ENCODE assay signal across 9 cellular contexts in genomic region chr20:10654630-10655029, GRCh38. TPM values are rescaled to one million over a fixed set of nuclear protein-coding genes. Genes with fewer than 3 reads are reported as not detected.
DNase-seq lines count a peak whose midpoint lies in the region; ATAC-seq and TF ChIP-seq lines count a peak whose summit lies in the region.
"Had no signal": no experiment of that assay in that cellular context is flagged by ENCODE, and none has a peak within 500 bp of the region (broad histone marks: within the 10 kb centered on the region; RNA-seq: fewer than 3 reads in every experiment).

No MANE protein-coding gene starts in this region.

- peaks cover 77% of the 10 kb centered on the region for H3K36me3 Mint-ChIP-seq in brain
- no peaks in the 10 kb centered on the region for H3K36me3 Mint-ChIP-seq in CD4-positive, alpha-beta memory T cell
- H3K36me3 Mint-ChIP-seq: activated naive CD8-positive, alpha-beta T cell treated with anti-CD3 and anti-CD28 coated beads, Interleukin-2, amount 10 ng/mL, durations not matched to agents 7 days and 5 days had no signal

- H3K4me3 Mint-ChIP-seq in brain, result peak overlapping the region in 4 of 5 experiments; percentile 19 to 50 (median 21)
- no peak overlapping the region for H3K4me3 Mint-ChIP-seq in CD4-positive, alpha-beta memory T cell
- H3K4me3 Mint-ChIP-seq: activated naive CD8-positive, alpha-beta T cell treated with anti-CD3 and anti-CD28 coated beads, Interleukin-2, amount 10 ng/mL, durations not matched to agents 7 days and 5 days had no signal

- no peaks in the 10 kb centered on the region for H3K27me3 ChIP-seq in osteoblast (ENCODE audit: insufficient read depth, low read length)
- no peaks in the 10 kb centered on the region for H3K27me3 ChIP-seq in CD4-positive, alpha-beta memory T cell (ENCODE audit: insufficient read depth, low read length)

- intact Hi-C loops in CD4-positive, alpha-beta memory T cell (cut with micrococcal nuclease), result no loop called here

- TF ChIP-seq CTCF in brain (conservative IDR thresholded peaks at IDR 0.05), result no peak
- no peak for TF ChIP-seq CTCF in osteoblast (IDR thresholded peaks at IDR 0.05; ENCODE audit: extremely low read depth, low read depth, low read length)

- no peaks in the 10 kb centered on the region for H4K20me1 ChIP-seq in osteoblast (ENCODE audit: insufficient read depth, low read length)

- H3K4me1 ChIP-seq in osteoblast (ENCODE audit: insufficient read depth, low read length), result peaks cover 43% of the 10 kb centered on the region
- no peaks in the 10 kb centered on the region for H3K4me1 ChIP-seq in CD4-positive, alpha-beta memory T cell (ENCODE audit: insufficient read depth, low read length)

- H3K4me2 ChIP-seq in osteoblast (ENCODE audit: insufficient read depth, low read length), result peak overlapping the region; percentile 74

- no peak overlapping the region for H3K4me3 ChIP-seq in osteoblast (ENCODE audit: insufficient read depth, low read length)
- H3K4me3 ChIP-seq in CD4-positive, alpha-beta memory T cell (ENCODE audit: low read length in 2 of 2), result no peak overlapping the region

- ATAC-seq in GM18511 (IDR thresholded peaks at IDR 0.05; ENCODE audit: unreplicated experiment) (peak; percentile 77), HG02642 (IDR thresholded peaks at IDR 0.05; ENCODE audit: poor library complexity, unreplicated experiment) (peak; percentile 71)

- no peak for DNase-seq in osteoblast (ENCODE audit: insufficient read length, low spot score, missing footprints)
- DNase-seq in DMS 273 treated with DMSO at 0.1 percent for 48 hours (lab: John Stamatoyannopoulos, UW), result no peak
- no peak for DNase-seq in CD4-positive, alpha-beta memory T cell
- no peak for DNase-seq in GM19240 (ENCODE audit: insufficient read length, low spot score)
- no peak for DNase-seq in NCI-H2107 (lab: John Stamatoyannopoulos, UW)
- DNase-seq: activated naive CD8-positive, alpha-beta T cell treated with anti-CD3 and anti-CD28 coated beads, Interleukin-2, amount 10 ng/mL, durations not matched to agents 7 days and 5 days had no signal

- peaks cover 63% of the 10 kb centered on the region for H3K36me3 ChIP-seq in osteoblast (ENCODE audit: insufficient read depth, low read length)
- H3K36me3 ChIP-seq in CD4-positive, alpha-beta memory T cell (ENCODE audit: insufficient read depth, low read length), result no peaks in the 10 kb centered on the region

- H3K27ac Mint-ChIP-seq in brain, result peak overlapping the region in 4 of 5 experiments; percentile 48 to 95 (median 70)
- H3K27ac Mint-ChIP-seq in CD4-positive, alpha-beta memory T cell, result no peak overlapping the region
- H3K27ac Mint-ChIP-seq: activated naive CD8-positive, alpha-beta T cell treated with anti-CD3 and anti-CD28 coated beads, Interleukin-2, amount 10 ng/mL, durations not matched to agents 7 days and 5 days had no signal

- peaks cover 37% of the 10 kb centered on the region for H3K79me2 ChIP-seq in osteoblast (ENCODE audit: insufficient read depth, low read length)

- POLR2A ChIA-PET in CD4-positive, alpha-beta memory T cell (lab: Charles Lee; ENCODE audit: partially characterized antibody), result no interaction called here

- peaks cover 96% of the 10 kb centered on the region for H3K4me1 Mint-ChIP-seq in brain
- no peaks in the 10 kb centered on the region for H3K4me1 Mint-ChIP-seq in CD4-positive, alpha-beta memory T cell

- CTCF ChIA-PET in CD4-positive, alpha-beta memory T cell (lab: Charles Lee; ENCODE audit: partially characterized antibody), result no interaction called here

- no peak overlapping the region for H2AFZ ChIP-seq in osteoblast (ENCODE audit: low read length)

- no peaks in the 10 kb centered on the region for H3K9me3 ChIP-seq in osteoblast (ENCODE audit: low read depth, low read length)
- H3K9me3 ChIP-seq in CD4-positive, alpha-beta memory T cell (ENCODE audit: control insufficient read depth in 1 of 2, low read length in 2 of 2), result no peaks in the 10 kb centered on the region

- H3K27me3 Mint-ChIP-seq in brain, result peaks cover 2% of the 10 kb centered on the region
- H3K27me3 Mint-ChIP-seq in CD4-positive, alpha-beta memory T cell, result peaks cover 8 to 26% of the 10 kb centered on the region in 2 donors

- H3K27ac ChIP-seq in osteoblast (ENCODE audit: low read depth, low read length), result peak overlapping the region; percentile 98
- H3K27ac ChIP-seq in CD4-positive, alpha-beta memory T cell (ENCODE audit: low read depth, low read length), result no peak overlapping the region

- no peaks in the 10 kb centered on the region for H3K9me3 Mint-ChIP-seq in brain
- H3K9me3 Mint-ChIP-seq in CD4-positive, alpha-beta memory T cell, result no peaks in the 10 kb centered on the region
- H3K9me3 Mint-ChIP-seq: activated naive CD8-positive, alpha-beta T cell treated with anti-CD3 and anti-CD28 coated beads, Interleukin-2, amount 10 ng/mL, durations not matched to agents 7 days and 5 days had no signal

RNA-seq across cellular contexts. Expression of gene JAG1, which starts 19.2 kb away (rescaled TPM):
- 15.6 TPM for polyA plus RNA-seq in brain (ENCODE audit: insufficient read depth, low read depth, low replicate concordance)
- 49.2 and 60.1 TPM in 2 replicates for total RNA-seq in osteoblast
- under 1 TPM; 0.29 to 0.61 TPM for total RNA-seq in CD4-positive, alpha-beta memory T cell
- polyA plus RNA-seq in CD4-positive, alpha-beta memory T cell, result 1 to 10 TPM in 1 of 2 donors, under 1 TPM in 1; 0.04 to 1.9 TPM

Comparison
In these comparisons a context has a peak if more than half of its experiments do, and no peak if none do; other contexts are left out.
1. H3K27ac Mint-ChIP-seq: peak in brain (4 of 5); none in CD4-positive, alpha-beta memory T cell (0 of 7).
2. H3K4me3 Mint-ChIP-seq: peak in brain (4 of 5); none in CD4-positive, alpha-beta memory T cell (0 of 8).
3. RNA of gene JAG1, which starts 19.2 kb away (total RNA-seq): 49.2 to 60.1 TPM in osteoblast; 0.29 to 0.61 TPM in CD4-positive, alpha-beta memory T cell; every median in the first group is over 10 times any median in the second.